19 cellular contexts compared by ENCODE assay signal in genomic region chr2:173580351-173580750, GRCh38.
DNase-seq lines count a peak whose midpoint lies in the region; ATAC-seq, FAIRE-seq and TF ChIP-seq lines count a peak whose summit lies in the region.
"Had no signal": no experiment of that assay in that cellular context is flagged by ENCODE, and none has a peak within 500 bp of the region (broad histone marks: within the 10 kb centered on the region; RNA-seq: fewer than 3 reads in every experiment).

No MANE protein-coding gene starts in this region.

- no peaks in the 10 kb centered on the region for H3K9me3 ChIP-seq in BLaER1
- H3K9me3 ChIP-seq in K562 (replicated peaks; ENCODE audit: control insufficient read depth, insufficient read depth, low read depth, low read length), result no peaks in the 10 kb centered on the region
- no peaks in the 10 kb centered on the region for H3K9me3 ChIP-seq in breast epithelium
- H3K9me3 ChIP-seq: A549 had no signal

- intact Hi-C loops in K562 (cut with micrococcal nuclease), result no loop called here
- intact Hi-C loops in breast epithelium (cut with DNase I; ENCODE audit: low total_unique reads), result no loop called here

- TF ChIP-seq CTCF in K562 (IDR thresholded peaks at IDR 0.05 in 2 of 3, conservative IDR thresholded peaks at IDR 0.05 in 1 of 3; ENCODE audit: insufficient read depth in 2 of 3, low read depth in 1 of 3, low read length in 3 of 3) (no peak), breast epithelium (IDR thresholded peaks at IDR 0.05) (no peak)

- no peak for TF ChIP-seq EP300 in K562 (IDR thresholded peaks at IDR 0.05; ENCODE audit: low read length)

- H3K27ac ChIP-seq in BLaER1 (no peak overlapping the region), K562 (ENCODE audit: extremely low read depth, low read depth, low read length) (no peak overlapping the region), breast epithelium (no peak overlapping the region)
- H3K27ac ChIP-seq: 22Rv1, A549 had no signal

- in situ Hi-C loops in K562 (cut with MboI), result no loop called here

- no peak overlapping the region for H2AFZ ChIP-seq in K562 (ENCODE audit: low read depth, low read length)

- H3K4me1 ChIP-seq in BLaER1, result peaks cover 32% of the 10 kb centered on the region
- H3K4me1 ChIP-seq in K562 (replicated peaks in 1 of 2; ENCODE audit: control insufficient read depth in 2 of 2, insufficient read depth in 2 of 2, low read length in 2 of 2), result no peaks in the 10 kb centered on the region
- H3K4me1 ChIP-seq in breast epithelium, result no peaks in the 10 kb centered on the region

- H4K20me1 ChIP-seq in BLaER1 (no peaks in the 10 kb centered on the region), K562 (replicated peaks; ENCODE audit: control insufficient read depth, insufficient read depth, low read length) (0 out of 2 replicates have a peak, but pooled peaks cover 4% of the 10 kb centered on the region)

- DNase-seq in HEK293T (ENCODE audit: extremely low spot score) (no peak), K562 (ENCODE audit: extremely low read depth in 1 of 4, low spot score in 3 of 4) (no peak), breast epithelium (ENCODE audit: low spot score in 2 of 2) (no peak), NCI-H2196 treated with DMSO at 0.1 percent for 48 hours (lab: John Stamatoyannopoulos, UW; ENCODE audit: unreplicated experiment) (no peak)
- DNase-seq: AML-193; C1 segment of cervical spinal cord; CD4-positive, alpha-beta memory T cell; CD4-positive, CD25-positive, alpha-beta regulatory T cell; CD8-positive, alpha-beta memory T cell; COR-L47; DMS79 treated with DMSO at 0.1 percent for 48 hours; GF-D8 had no signal

- no peaks in the 10 kb centered on the region for H3K79me2 ChIP-seq in K562 (ENCODE audit: control insufficient read depth, insufficient read depth, low read length)

- H3K4me2 ChIP-seq in BLaER1 (peak overlapping the region; percentile 46), K562 (ENCODE audit: insufficient read depth, low read length) (no peak overlapping the region)
- H3K4me2 ChIP-seq: A549 had no signal

- POLR2A ChIA-PET in HEK293T (lab: Yijun Ruan, JAX), result no interaction called here
- POLR2A ChIA-PET in K562 (lab: Yijun Ruan, JAX), result no interaction called here

- H3K36me3 ChIP-seq in BLaER1, result no peaks in the 10 kb centered on the region
- H3K36me3 ChIP-seq in K562 (ENCODE audit: control insufficient read depth, insufficient read depth, low read length), result no peaks in the 10 kb centered on the region
- H3K36me3 ChIP-seq in breast epithelium, result no peaks in the 10 kb centered on the region

- no peak for TF ChIP-seq RAD21 in K562 (CRISPR knock-in tag; conservative IDR thresholded peaks at IDR 0.05 in 1 of 2, IDR thresholded peaks at IDR 0.05 in 1 of 2)

- CTCF ChIA-PET in HEK293T (lab: Yijun Ruan, JAX) (interaction anchor here (1.5 kb wide), 1 partner anchor 12 kb away, joined by 6 read pairs; no protein-coding TSS in a partner anchor), K562 (lab: Yijun Ruan, JAX; ENCODE audit: low intra/inter-chr PET ratio) (interaction anchor here (0.7 kb wide), 1 partner anchor 189 kb away, joined by 3 read pairs; no protein-coding TSS in a partner anchor)

- H3K27me3 ChIP-seq in BLaER1, result no peaks in the 10 kb centered on the region
- 0 out of 5 replicates have a peak, but pooled peaks cover 0 to 4% of the 10 kb centered on the region in 2 experiments for H3K27me3 ChIP-seq in K562 (ENCODE audit: control insufficient read depth in 2 of 2, insufficient read depth in 2 of 2, low read length in 2 of 2)
- H3K27me3 ChIP-seq in breast epithelium, result no peaks in the 10 kb centered on the region

- no peaks in the 10 kb centered on the region for H3K9me1 ChIP-seq in K562 (ENCODE audit: control insufficient read depth, insufficient read depth, low read length)

- FAIRE-seq in K562 (lab: Jason Lieb, UNC), result no peak
- FAIRE-seq: A549, D721Med, G401.6, GM12891, GM19239 had no signal

- TF ChIP-seq POLR2A in K562 (conservative IDR thresholded peaks at IDR 0.05) (no peak), breast epithelium (IDR thresholded peaks at IDR 0.05) (no peak)

- no peak for ATAC-seq in K562
- ATAC-seq: A549 had no signal

- H3K4me3 ChIP-seq in BLaER1, result no peak overlapping the region
- no peak overlapping the region for H3K4me3 ChIP-seq in K562
- H3K4me3 ChIP-seq in breast epithelium, result no peak overlapping the region
- H3K4me3 ChIP-seq: A549 had no signal

- 11% methylated on average over 1 of the region's 1 CpG for WGBS in K562 (ENCODE audit: insufficient coverage, low coverage, missing lambda C conversion rate)

- H3K9ac ChIP-seq in BLaER1 (no peak overlapping the region), K562 (ENCODE audit: insufficient read depth in 1 of 2, low read depth in 2 of 2, low read length in 2 of 2) (no peak overlapping the region)

- no TSS peak for BruUV-seq in K562 (replicated peaks; lab: Mats Ljungman, UMichigan)

TF ChIP-seq in HEK293T, 16 proteins besides CTCF, POLR2A, EP300 and RAD21:
- no peak for TF ChIP-seq FOXA1 (IDR thresholded peaks at IDR 0.05)
- peak; percentile 72 for TF ChIP-seq PKNOX1 (IDR thresholded peaks at IDR 0.05)
- no peak for TF ChIP-seq L3MBTL2 (conservative IDR thresholded peaks at IDR 0.05)

TF ChIP-seq in K562, 482 proteins besides CTCF, POLR2A, EP300 and RAD21:
- TF ChIP-seq PKNOX1 (IDR thresholded peaks at IDR 0.05) (peak; percentile 57), IRF2 (CRISPR knock-in tag; IDR thresholded peaks at IDR 0.05) (no peak), NR2C2 (CRISPR knock-in tag; IDR thresholded peaks at IDR 0.05) (no peak), NR2C2 (tag; IDR thresholded peaks at IDR 0.05) (no peak), MCM2 (IDR thresholded peaks at IDR 0.05; ENCODE audit: low read depth) (no peak), ZKSCAN8 (CRISPR knock-in tag; IDR thresholded peaks at IDR 0.05) (no peak), PHB (CRISPR knock-in tag; IDR thresholded peaks at IDR 0.05) (no peak)
TF ChIP-seq in K562: peak in this region for 1.
